1 cellular context compared by ENCODE assay signal in genomic region chr20:23445596-23446217, GRCh38.
TF ChIP-seq lines count a peak whose summit lies in the region.

No MANE protein-coding gene starts in this region.

TF ChIP-seq in WTC11, 78 proteins besides CTCF, POLR2A, EP300 and RAD21 (continued from another document):
- TF ChIP-seq ARID4B (CRISPR knock-in tag; IDR thresholded peaks at IDR 0.05; ENCODE audit: borderline replicate concordance) = no peak
TF ChIP-seq in WTC11: peak in this region for 0.
